Comparison of ENCODE assay signal across 7 cellular contexts in genomic region chr17:21698437-21699075, GRCh38. TPM values are rescaled to one million over a fixed set of nuclear protein-coding genes. Genes with fewer than 3 reads are reported as not detected.
"Had no signal": no experiment of that assay in that cellular context is flagged by ENCODE, and none has a peak within 500 bp of the region (broad histone marks: within the 10 kb centered on the region; RNA-seq: fewer than 3 reads in every experiment).

No MANE protein-coding gene starts in this region.

RNA-seq across cellular contexts. Expression of gene KCNJ18, which starts 6.2 kb away (rescaled TPM):
- total RNA-seq: K562, MCF 10A, Peyer's patch, RPMI7951, SK-MEL-5 had no signal
- polyA plus RNA-seq: IgD-negative memory B cell, K562, SK-N-SH had no signal
